9 cellular contexts compared by ENCODE assay signal in genomic region chr3:123068227-123069020, GRCh38. TPM values are rescaled to one million over a fixed set of nuclear protein-coding genes. Genes with fewer than 3 reads are reported as not detected.
A peak's percentile ranks its signal among the peaks of the same experiment; 100 is the strongest.
DNase-seq lines count a peak whose midpoint lies in the region; ATAC-seq and TF ChIP-seq lines count a peak whose summit lies in the region.
"Had no signal": no experiment of that assay in that cellular context is flagged by ENCODE, and none has a peak within 500 bp of the region (broad histone marks: within the 10 kb centered on the region; RNA-seq: fewer than 3 reads in every experiment).

No MANE protein-coding gene starts in this region.

- intact Hi-C loops in heart right ventricle (cut with DNase I), result no loop called here
- intact Hi-C loops in left ventricle myocardium superior (cut with micrococcal nuclease), result no loop called here
- intact Hi-C loops in activated T-helper 2 cell treated with anti-CD3 and anti-CD28 coated beads, Interferon-gamma antibody, Interleukin-2, Interleukin-4, amounts not matched to agents 10 μg/mL and 5 μg/mL and 100 μg/mL, durations not matched to agents 14 hours and 24 hours and 36 hours (cut with micrococcal nuclease), result loop anchor here (5.0 kb wide), 1 partner anchor 134 kb away; the partner anchor contains the start of gene SEC22A

- DNase-seq in heart right ventricle, result no peak
- no peak for DNase-seq in left ventricle myocardium superior
- no peak for DNase-seq in activated T-helper 2 cell treated with anti-CD3 and anti-CD28 coated beads, Interferon-gamma antibody, Interleukin-2, Interleukin-4, amounts not matched to agents 10 μg/mL and 5 μg/mL and 100 μg/mL, durations not matched to agents 14 hours and 24 hours and 36 hours (ENCODE audit: low spot score)
- peak; percentile 29 for DNase-seq in kidney tubule cell (ENCODE audit: low spot score)
- peak in 1 of 2 donors; percentile 31 for DNase-seq in upper lobe of left lung
- DNase-seq in OCI-M2 (lab: John Stamatoyannopoulos, UW; ENCODE audit: unreplicated experiment), result no peak

- no peak for TF ChIP-seq EP300 in upper lobe of left lung (IDR thresholded peaks at IDR 0.05)

- peaks cover 2% of the 10 kb centered on the region for H3K27me3 Mint-ChIP-seq in activated T-helper 2 cell treated with anti-CD3 and anti-CD28 coated beads, Interferon-gamma antibody, Interleukin-2, Interleukin-4, amounts not matched to agents 10 μg/mL and 5 μg/mL and 100 μg/mL, durations not matched to agents 14 hours and 24 hours and 36 hours (ENCODE audit: low read depth)

- H3K27ac ChIP-seq in heart right ventricle (peak overlapping the region in 4 of 10 donors; percentile 78 to 86 (median 82)), upper lobe of left lung (peak overlapping the region; percentile 27 to 84 (median 76))

- peaks cover 40% of the 10 kb centered on the region for H3K4me1 Mint-ChIP-seq in activated T-helper 2 cell treated with anti-CD3 and anti-CD28 coated beads, Interferon-gamma antibody, Interleukin-2, Interleukin-4, amounts not matched to agents 10 μg/mL and 5 μg/mL and 100 μg/mL, durations not matched to agents 14 hours and 24 hours and 36 hours (ENCODE audit: low read depth)

- no peak for TF ChIP-seq POLR2A in upper lobe of left lung (IDR thresholded peaks at IDR 0.05)

- H3K27me3 ChIP-seq in heart right ventricle (no peaks in the 10 kb centered on the region), upper lobe of left lung (no peaks in the 10 kb centered on the region)

- no peaks in the 10 kb centered on the region for H3K36me3 ChIP-seq in heart right ventricle
- H3K36me3 ChIP-seq in upper lobe of left lung, result no peaks in the 10 kb centered on the region

- peak overlapping the region in 9 of 10 donors; percentile 62 to 99 (median 87) for H3K4me3 ChIP-seq in heart right ventricle
- peak overlapping the region; percentile 43 to 95 (median 65) for H3K4me3 ChIP-seq in upper lobe of left lung

- peak overlapping the region; percentile 85 for H3K4me3 Mint-ChIP-seq in activated T-helper 2 cell treated with anti-CD3 and anti-CD28 coated beads, Interferon-gamma antibody, Interleukin-2, Interleukin-4, amounts not matched to agents 10 μg/mL and 5 μg/mL and 100 μg/mL, durations not matched to agents 14 hours and 24 hours and 36 hours (ENCODE audit: low read depth)

- 64% methylated on average over 13 of the region's 13 CpGs for WGBS in heart right ventricle, 2 donors
- 44 to 62% methylated on average over 12 to 13 of the region's 13 CpGs for WGBS in upper lobe of left lung, 2 donors

- H3K36me3 Mint-ChIP-seq in activated T-helper 2 cell treated with anti-CD3 and anti-CD28 coated beads, Interferon-gamma antibody, Interleukin-2, Interleukin-4, amounts not matched to agents 10 μg/mL and 5 μg/mL and 100 μg/mL, durations not matched to agents 14 hours and 24 hours and 36 hours (ENCODE audit: low read depth), result peaks cover 3% of the 10 kb centered on the region

- TF ChIP-seq CTCF in heart right ventricle (IDR thresholded peaks at IDR 0.05) (no peak), upper lobe of left lung (IDR thresholded peaks at IDR 0.05) (no peak)

- H3K27ac Mint-ChIP-seq in activated T-helper 2 cell treated with anti-CD3 and anti-CD28 coated beads, Interferon-gamma antibody, Interleukin-2, Interleukin-4, amounts not matched to agents 10 μg/mL and 5 μg/mL and 100 μg/mL, durations not matched to agents 14 hours and 24 hours and 36 hours, result no peak overlapping the region

- no peaks in the 10 kb centered on the region for H3K9me3 Mint-ChIP-seq in activated T-helper 2 cell treated with anti-CD3 and anti-CD28 coated beads, Interferon-gamma antibody, Interleukin-2, Interleukin-4, amounts not matched to agents 10 μg/mL and 5 μg/mL and 100 μg/mL, durations not matched to agents 14 hours and 24 hours and 36 hours

- no peaks in the 10 kb centered on the region for H3K9me3 ChIP-seq in heart right ventricle
- no peaks in the 10 kb centered on the region for H3K9me3 ChIP-seq in upper lobe of left lung

- ATAC-seq in heart right ventricle (no peak), left ventricle myocardium superior (no peak), upper lobe of left lung (ENCODE audit: low FRiP score in 2 of 2) (no peak), GM21367 (IDR thresholded peaks at IDR 0.05; ENCODE audit: unreplicated experiment) (no peak), GM19452 (IDR thresholded peaks at IDR 0.05; ENCODE audit: unreplicated experiment) (no peak)

- H3K4me1 ChIP-seq in heart right ventricle (peaks cover 7 to 54% (median 34%) of the 10 kb centered on the region in 9 donors), upper lobe of left lung (peaks cover 28 to 54% (median 39%) of the 10 kb centered on the region in 4 donors)

RNA-seq across cellular contexts. Expression of gene PDIA5, which starts 1.6 kb away (rescaled TPM):
- total RNA-seq in heart right ventricle (10 to 100 TPM in 1 of 10 donors, 1 to 10 TPM in 9; 4.2 to 14.6 (median 6.3) TPM), left ventricle myocardium superior (4.8 TPM), upper lobe of left lung (10 to 100 TPM; 25.1 to 38.8 (median 32.9) TPM)
- polyA plus RNA-seq in heart right ventricle, result 1 to 10 TPM; 5.7 to 8.1 TPM
- 29.0 and 32.3 TPM in 2 replicates for total RNA-seq in activated T-helper 2 cell treated with anti-CD3 and anti-CD28 coated beads, Interferon-gamma antibody, Interleukin-2, Interleukin-4, amounts not matched to agents 10 μg/mL and 5 μg/mL and 100 μg/mL, durations not matched to agents 14 hours and 24 hours and 36 hours

RNA-seq across cellular contexts. Expression of gene SEMA5B, which starts 40.9 kb away (rescaled TPM):
- total RNA-seq in heart right ventricle, result 10 to 100 TPM in 4 of 10 donors, 1 to 10 TPM in 6; 1.3 to 12.7 (median 7.4) TPM
- polyA plus RNA-seq in heart right ventricle, result 10 to 100 TPM in 1 of 2 donors, 1 to 10 TPM in 1; 4.2 to 10.3 TPM
- total RNA-seq in left ventricle myocardium superior, result 4.2 TPM
- total RNA-seq in activated T-helper 2 cell treated with anti-CD3 and anti-CD28 coated beads, Interferon-gamma antibody, Interleukin-2, Interleukin-4, amounts not matched to agents 10 μg/mL and 5 μg/mL and 100 μg/mL, durations not matched to agents 14 hours and 24 hours and 36 hours, result not detected in 2 replicates
- total RNA-seq in upper lobe of left lung, result under 1 TPM in 4 of 6 donors, not detected in 2; 0.33 to 0.71 (median 0.65) TPM
- total RNA-seq: glomerular endothelial cell had no signal
